In genomic region chr18:31943895-31944816, GRCh38 we compare ENCODE assay signal across 8 cellular contexts. TPM values are rescaled to one million over a fixed set of nuclear protein-coding genes. Genes with fewer than 3 reads are reported as not detected.
DNase-seq lines count a peak whose midpoint lies in the region; ATAC-seq and TF ChIP-seq lines count a peak whose summit lies in the region.

No MANE protein-coding gene starts in this region.

- peak overlapping the region; percentile 100 for H3K4me3 Mint-ChIP-seq in nephron progenitor cell

- no peak for TF ChIP-seq CTCF in nephron progenitor cell (IDR thresholded peaks at IDR 0.05)

- H3K4me1 Mint-ChIP-seq in nephron progenitor cell = peaks cover 42% of the 10 kb centered on the region

- peaks cover 0 to 12% (median 0%) of the 10 kb centered on the region in 11 experiments; a peak in 3 of 22 replicates for H3K9me3 ChIP-seq in BLaER1 treated with 17β-estradiol and CSF1 and Interleukin-3, amounts not matched to agents 10 nM and 100 nM (replicated peaks in 1 of 11)

- peaks cover 0 to 18% (median 10%) of the 10 kb centered on the region in 11 experiments; a peak in 11 of 22 replicates for H3K36me3 ChIP-seq in BLaER1 treated with 17β-estradiol and CSF1 and Interleukin-3, amounts not matched to agents 10 nM and 100 nM

- H3K4me3 ChIP-seq in BLaER1 treated with 17β-estradiol and CSF1 and Interleukin-3, amounts not matched to agents 10 nM and 100 nM = peak overlapping the region; percentile 71 to 97 (median 92)

- H3K4me2 ChIP-seq in BLaER1 treated with 17β-estradiol and CSF1 and Interleukin-3, amounts not matched to agents 10 nM and 100 nM = peak overlapping the region; percentile 89 to 97 (median 93)

- peak overlapping the region; percentile 75 to 99 (median 98) for H3K9ac ChIP-seq in BLaER1 treated with 17β-estradiol and CSF1 and Interleukin-3, amounts not matched to agents 10 nM and 100 nM

- H3K27me3 ChIP-seq in BLaER1 treated with 17β-estradiol and CSF1 and Interleukin-3, amounts not matched to agents 10 nM and 100 nM = no peaks in the 10 kb centered on the region

- no peak overlapping the region for H3K27ac Mint-ChIP-seq in nephron progenitor cell

- H3K36me3 Mint-ChIP-seq in nephron progenitor cell (ENCODE audit: low read depth) = peaks cover 13% of the 10 kb centered on the region

- peak overlapping the region; percentile 60 to 99 (median 97); a peak in 20 of 22 replicates for H3K27ac ChIP-seq in BLaER1 treated with 17β-estradiol and CSF1 and Interleukin-3, amounts not matched to agents 10 nM and 100 nM

- H3K27me3 Mint-ChIP-seq in nephron progenitor cell (ENCODE audit: low read depth, poor library complexity) = peaks cover 39% of the 10 kb centered on the region

- DNase-seq in NAMALWA (ENCODE audit: low spot score) (peak; percentile 41), dermis blood vessel endothelial cell (peak; percentile 14), nephron progenitor cell (no peak), hepatic stellate cell (ENCODE audit: low spot score) (no peak), SIG-M5 (lab: John Stamatoyannopoulos, UW) (no peak)

- ATAC-seq in GM18907 (IDR thresholded peaks at IDR 0.05; ENCODE audit: unreplicated experiment) (no peak), GM19023 (IDR thresholded peaks at IDR 0.05; ENCODE audit: unreplicated experiment) (no peak)

- H3K9me3 Mint-ChIP-seq in nephron progenitor cell = no peaks in the 10 kb centered on the region

- peaks cover 29 to 35% (median 31%) of the 10 kb centered on the region in 11 experiments; a peak in 19 of 22 replicates for H4K20me1 ChIP-seq in BLaER1 treated with 17β-estradiol and CSF1 and Interleukin-3, amounts not matched to agents 10 nM and 100 nM

- H3K4me1 ChIP-seq in BLaER1 treated with 17β-estradiol and CSF1 and Interleukin-3, amounts not matched to agents 10 nM and 100 nM = peaks cover 32 to 43% (median 41%) of the 10 kb centered on the region in 10 experiments

RNA-seq across cellular contexts. Expression of gene TRAPPC8, which starts 1.2 kb away (rescaled TPM):
- 62.8 and 79.9 TPM in 2 replicates for total RNA-seq in dermis blood vessel endothelial cell

Comparison
In these comparisons a context has a peak if more than half of its experiments do, and no peak if none do; other contexts are left out.
1. DNase-seq: peak in NAMALWA (single experiment) and dermis blood vessel endothelial cell (single experiment); none in nephron progenitor cell (single experiment), hepatic stellate cell (single experiment) and SIG-M5 (single experiment).